Comparison of ENCODE assay signal across 10 cellular contexts in genomic region chr4:121943941-121944340, GRCh38. TPM values are rescaled to one million over a fixed set of nuclear protein-coding genes. Genes with fewer than 3 reads are reported as not detected.
DNase-seq lines count a peak whose midpoint lies in the region; ATAC-seq, FAIRE-seq and TF ChIP-seq lines count a peak whose summit lies in the region.
"Had no signal": no experiment of that assay in that cellular context is flagged by ENCODE, and none has a peak within 500 bp of the region (broad histone marks: within the 10 kb centered on the region; RNA-seq: fewer than 3 reads in every experiment).

No MANE protein-coding gene starts in this region.

- DNase-seq in D341Med (ENCODE audit: low spot score) (peak; percentile 54), NCI-H69 (lab: John Stamatoyannopoulos, UW) (peak; percentile 15), hepatocyte (ENCODE audit: low spot score) (no peak), GF-D8 (lab: John Stamatoyannopoulos, UW) (no peak), HuH-7.5 (ENCODE audit: low spot score) (no peak), frontal cortex (ENCODE audit: low spot score in 2 of 2) (no peak)
- DNase-seq: posterior cingulate gyrus had no signal

- H2AFZ ChIP-seq in hepatocyte, result no peak overlapping the region

- H3K9me2 ChIP-seq in hepatocyte (replicated peaks; ENCODE audit: insufficient read depth), result no peaks in the 10 kb centered on the region

- no peak overlapping the region for H3K4me3 ChIP-seq in hepatocyte
- H3K4me3 ChIP-seq: SK-N-MC had no signal

- FAIRE-seq in frontal cortex (lab: Jason Lieb, UNC), result no peak

- peaks cover 10% of the 10 kb centered on the region for H3K4me1 ChIP-seq in hepatocyte (ENCODE audit: insufficient read depth)

- no peaks in the 10 kb centered on the region for H3K9me3 ChIP-seq in hepatocyte (ENCODE audit: low read depth)

- H3K79me2 ChIP-seq in hepatocyte, result no peaks in the 10 kb centered on the region

- H3K36me3 ChIP-seq in hepatocyte (replicated peaks; ENCODE audit: insufficient read depth, low read depth), result no peaks in the 10 kb centered on the region

- peak; percentile 16 for TF ChIP-seq CTCF in hepatocyte (IDR thresholded peaks at IDR 0.05; ENCODE audit: poor library complexity)

- H4K20me1 ChIP-seq in hepatocyte (ENCODE audit: insufficient read depth, poor library complexity, severe bottlenecking), result no peaks in the 10 kb centered on the region

- WGBS in hepatocyte (ENCODE audit: low lambda C conversion rate, missing lambda C conversion rate), result 52% methylated on average over 4 of the region's 4 CpGs

- H3K27ac ChIP-seq in hepatocyte, result no peak overlapping the region
- H3K27ac ChIP-seq: SK-N-MC had no signal

- H3K27me3 ChIP-seq in hepatocyte, result peaks cover 7% of the 10 kb centered on the region

- peak; percentile 61 for ATAC-seq in GM19467 (IDR thresholded peaks at IDR 0.05; ENCODE audit: unreplicated experiment)
- no peak for ATAC-seq in HG03097 (IDR thresholded peaks at IDR 0.05; ENCODE audit: low FRiP score, unreplicated experiment)

- no peak overlapping the region for H3K4me2 ChIP-seq in hepatocyte

RNA-seq across cellular contexts. Expression of gene TRPC3, which starts 7.9 kb away (rescaled TPM):
- total RNA-seq in hepatocyte (2.2 and 2.8 TPM in 2 replicates), frontal cortex (9.4 TPM)
- polyA plus RNA-seq in hepatocyte, result 1.9 and 2.7 TPM in 2 replicates

Comparison
In these comparisons a context has a peak if more than half of its experiments do, and no peak if none do; other contexts are left out.
1. DNase-seq: peak in D341Med (single experiment) and NCI-H69 (single experiment); none in hepatocyte (single experiment), GF-D8 (single experiment), HuH-7.5 (single experiment) and frontal cortex (0 of 2).